8 cellular contexts compared by ENCODE assay signal in the genomic region with DNA sequence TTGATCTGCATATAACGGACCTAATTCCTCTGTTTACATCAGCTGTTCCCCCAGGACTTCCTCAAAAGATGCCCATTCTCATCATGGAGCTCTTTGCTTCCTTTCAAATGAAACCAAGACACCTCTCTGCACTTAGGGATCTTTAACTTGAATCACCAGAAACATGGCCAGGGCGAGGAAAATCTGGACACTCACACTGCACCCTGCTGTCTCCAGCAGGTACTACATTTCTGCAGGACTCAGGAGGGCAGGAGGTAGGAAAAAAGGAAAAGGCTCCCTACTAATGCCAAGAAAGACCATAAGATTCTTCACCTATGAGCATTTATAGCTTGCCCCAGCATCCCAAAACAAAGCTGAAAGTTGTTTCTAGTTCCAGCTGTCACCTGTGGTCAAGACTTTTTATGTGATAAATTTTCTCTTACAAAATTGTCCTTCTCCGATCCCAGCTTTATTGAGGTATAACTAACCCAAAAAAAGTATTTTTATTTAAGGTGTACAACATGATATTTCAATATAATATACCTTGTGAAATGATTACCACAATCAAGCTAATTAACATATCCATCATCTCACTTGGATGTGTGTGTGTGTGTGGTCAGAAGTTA.
DNase-seq lines count a peak whose midpoint lies in the region; ATAC-seq, FAIRE-seq and TF ChIP-seq lines count a peak whose summit lies in the region.

No MANE protein-coding gene starts in this region.

- TF ChIP-seq CTCF in GM12875 (IDR thresholded peaks at IDR 0.05; ENCODE audit: borderline replicate concordance, insufficient read depth, low read depth, low read length) (peak; percentile 72), OCI-LY1 (IDR thresholded peaks at IDR 0.05; ENCODE audit: low read length) (peak; percentile 87), brain microvascular endothelial cell (IDR thresholded peaks at IDR 0.05; ENCODE audit: low read depth, low read length, missing control alignments) (peak; percentile 91), keratinocyte (optimal IDR thresholded peaks at IDR 0.05 in 1 of 3, IDR thresholded peaks at IDR 0.05 in 1 of 3, conservative IDR thresholded peaks at IDR 0.05 in 1 of 3; ENCODE audit: extremely low read depth in 1 of 3, insufficient read depth in 2 of 3, low read length in 3 of 3) (peak; percentile 73 to 76 (median 76))

- peak; percentile 84 for FAIRE-seq in keratinocyte (lab: Jason Lieb, UNC)

- H3K27me3 Mint-ChIP-seq in T-helper 2 cell treated with Interferon-gamma antibody and Interleukin-4, amounts not matched to agents 5 μg/mL and 100 μg/mL, for 36 hours (ENCODE audit: low read depth): peaks cover 3% of the 10 kb centered on the region

- H3K4me2 ChIP-seq in OCI-LY1 (ENCODE audit: low read length) (no peak overlapping the region), keratinocyte (ENCODE audit: control insufficient read depth, extremely low read depth, insufficient read depth, low read depth, low read length) (no peak overlapping the region)

- H3K79me2 ChIP-seq in OCI-LY1 (ENCODE audit: insufficient read depth, low read length) (no peaks in the 10 kb centered on the region), keratinocyte (ENCODE audit: control insufficient read depth, insufficient read depth, low read length) (no peaks in the 10 kb centered on the region)

- H3K4me1 ChIP-seq in OCI-LY1 (ENCODE audit: insufficient read depth, low read length, severe bottlenecking): no peaks in the 10 kb centered on the region
- H3K4me1 ChIP-seq in keratinocyte (ENCODE audit: control insufficient read depth, extremely low read depth, insufficient read depth, low read length): peaks cover 2% of the 10 kb centered on the region

- H3K9me3 Mint-ChIP-seq in T-helper 2 cell treated with Interferon-gamma antibody and Interleukin-4, amounts not matched to agents 5 μg/mL and 100 μg/mL, for 36 hours: no peaks in the 10 kb centered on the region

- in situ Hi-C loops in brain microvascular endothelial cell (cut with HindIII; ENCODE audit: low pct_ligation_motif_present, low sequenced_read_pairs): no loop called here

- H3K9me2 ChIP-seq in OCI-LY1 (ENCODE audit: low read depth, low read length): no peaks in the 10 kb centered on the region

- H3K4me3 ChIP-seq in GM12875 (ENCODE audit: low read depth, low read length) (no peak overlapping the region), OCI-LY1 (ENCODE audit: low read depth, low read length, poor library complexity, severe bottlenecking) (no peak overlapping the region), brain microvascular endothelial cell (ENCODE audit: low read depth, low read length) (no peak overlapping the region), keratinocyte (ENCODE audit: control insufficient read depth in 2 of 3, extremely low read depth in 1 of 3, insufficient read depth in 2 of 3, low read depth in 1 of 3, low read length in 3 of 3) (no peak overlapping the region)

- H3K36me3 ChIP-seq in OCI-LY1 (ENCODE audit: insufficient read depth, low read length): no peaks in the 10 kb centered on the region
- H3K36me3 ChIP-seq in brain microvascular endothelial cell (replicated peaks): no peaks in the 10 kb centered on the region
- H3K36me3 ChIP-seq in keratinocyte (ENCODE audit: control insufficient read depth in 2 of 2, extremely low read depth in 1 of 2, insufficient read depth in 2 of 2, low read length in 2 of 2): no peaks in the 10 kb centered on the region

- no peaks in the 10 kb centered on the region for H4K20me1 ChIP-seq in OCI-LY1 (ENCODE audit: insufficient read depth, low read length)
- no peaks in the 10 kb centered on the region for H4K20me1 ChIP-seq in keratinocyte (ENCODE audit: control insufficient read depth, extremely low read depth, insufficient read depth, low read length)

- no peak overlapping the region for H3K27ac Mint-ChIP-seq in T-helper 2 cell treated with Interferon-gamma antibody and Interleukin-4, amounts not matched to agents 5 μg/mL and 100 μg/mL, for 36 hours

- H2AFZ ChIP-seq in OCI-LY1 (ENCODE audit: low read length) (no peak overlapping the region), keratinocyte (ENCODE audit: control insufficient read depth, low read length) (no peak overlapping the region)

- H3K9me1 ChIP-seq in keratinocyte (ENCODE audit: control insufficient read depth, extremely low read depth, insufficient read depth, low read length): no peaks in the 10 kb centered on the region

- H3K9me3 ChIP-seq in OCI-LY1 (ENCODE audit: low read length) (no peaks in the 10 kb centered on the region), keratinocyte (ENCODE audit: control insufficient read depth, low read depth, low read length) (no peaks in the 10 kb centered on the region)

- no peaks in the 10 kb centered on the region for H3K27me3 ChIP-seq in OCI-LY1 (ENCODE audit: insufficient read depth, low read length)
- H3K27me3 ChIP-seq in brain microvascular endothelial cell (replicated peaks): no peaks in the 10 kb centered on the region
- no peaks in the 10 kb centered on the region for H3K27me3 ChIP-seq in keratinocyte (ENCODE audit: control insufficient read depth, extremely low read depth, insufficient read depth, low read length)

- no peak for ATAC-seq in GM18867 (IDR thresholded peaks at IDR 0.05; ENCODE audit: unreplicated experiment)

- DNase-seq in AG20443 (ENCODE audit: low spot score): peak; percentile 85
- peak; percentile 48 for DNase-seq in brain microvascular endothelial cell
- DNase-seq in keratinocyte (ENCODE audit: low read depth, low spot score): no peak
- peak; percentile 7 to 13 for DNase-seq in stimulated activated CD8-positive, alpha-beta memory T cell treated with anti-CD3 and anti-CD28 coated beads, Interleukin-15, amount 100 ng/mL, for 48 hours (ENCODE audit: low read depth in 2 of 2)
- DNase-seq in T-helper 2 cell treated with Interferon-gamma antibody and Interleukin-4, amounts not matched to agents 5 μg/mL and 100 μg/mL, for 36 hours (ENCODE audit: low spot score): no peak

- no peaks in the 10 kb centered on the region for H3K36me3 Mint-ChIP-seq in T-helper 2 cell treated with Interferon-gamma antibody and Interleukin-4, amounts not matched to agents 5 μg/mL and 100 μg/mL, for 36 hours (ENCODE audit: low read depth)

- dilution Hi-C loops in keratinocyte (cut with MboI; ENCODE audit: extremely low pct_ligation_motif_present, low sequenced_read_pairs): no loop called here

- no peaks in the 10 kb centered on the region for H3F3A ChIP-seq in OCI-LY1 (ENCODE audit: insufficient read depth, low read length)

- no peak overlapping the region for H3K27ac ChIP-seq in OCI-LY1 (ENCODE audit: low read depth, low read length, poor library complexity, severe bottlenecking)
- no peak overlapping the region for H3K27ac ChIP-seq in brain microvascular endothelial cell
- H3K27ac ChIP-seq in keratinocyte (ENCODE audit: control insufficient read depth, insufficient read depth, low read length): no peak overlapping the region

- no peaks in the 10 kb centered on the region for H3K4me1 Mint-ChIP-seq in T-helper 2 cell treated with Interferon-gamma antibody and Interleukin-4, amounts not matched to agents 5 μg/mL and 100 μg/mL, for 36 hours (ENCODE audit: low read depth)

- H3K9ac ChIP-seq in OCI-LY1 (ENCODE audit: low read length) (no peak overlapping the region), keratinocyte (ENCODE audit: control insufficient read depth, extremely low read depth, insufficient read depth, low read length) (no peak overlapping the region)

- no peak overlapping the region for H3K4me3 Mint-ChIP-seq in T-helper 2 cell treated with Interferon-gamma antibody and Interleukin-4, amounts not matched to agents 5 μg/mL and 100 μg/mL, for 36 hours

Comparison
In these comparisons a context has a peak if more than half of its experiments do, and no peak if none do; other contexts are left out.
1. DNase-seq: peak in AG20443 (single experiment), brain microvascular endothelial cell (single experiment) and stimulated activated CD8-positive, alpha-beta memory T cell treated with anti-CD3 and anti-CD28 coated beads, Interleukin-15, amount 100 ng/mL, for 48 hours (2 of 2); none in keratinocyte (single experiment) and T-helper 2 cell treated with Interferon-gamma antibody and Interleukin-4, amounts not matched to agents 5 μg/mL and 100 μg/mL, for 36 hours (single experiment).
2. Peak in every context shown above with its lines, with median percentiles within 50 percentile points of each other: CTCF ChIP-seq.